ENCODE assay signal across 1 cellular context in the genomic region with DNA sequence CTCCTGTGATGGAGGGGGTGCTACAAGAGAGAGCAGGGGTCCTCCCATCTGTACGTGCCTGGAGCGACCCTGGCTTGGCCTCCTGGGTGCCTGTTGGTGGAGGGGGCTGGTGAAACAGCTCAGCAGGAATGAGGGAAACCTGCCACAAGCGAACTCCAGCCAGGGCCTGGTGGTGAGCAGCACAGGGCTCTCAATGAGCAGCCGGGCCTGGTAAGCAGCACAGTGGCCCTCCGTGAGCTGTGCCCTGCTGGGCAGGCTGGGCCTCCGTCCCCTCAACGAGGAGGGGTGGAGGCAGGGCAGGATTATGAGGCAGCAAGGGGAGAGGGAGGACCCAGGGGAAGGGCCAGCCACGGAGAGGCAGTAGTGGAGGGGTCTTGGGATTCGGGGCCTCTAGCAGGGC.
TF ChIP-seq lines count a peak whose summit lies in the region.

No MANE protein-coding gene starts in this region.

TF ChIP-seq in H1, 55 proteins besides CTCF, POLR2A, EP300 and RAD21 (continued from another document):
- no peak for TF ChIP-seq ZNF274 (IDR thresholded peaks at IDR 0.05; ENCODE audit: borderline replicate concordance, extremely low read depth, low read length)
- TF ChIP-seq SP2 (IDR thresholded peaks at IDR 0.05; ENCODE audit: low read length), result no peak
- no peak for TF ChIP-seq MAFK (IDR thresholded peaks at IDR 0.05; ENCODE audit: low read depth, low read length)
- no peak for TF ChIP-seq SIRT6 (IDR thresholded peaks at IDR 0.05; ENCODE audit: low read length)
- TF ChIP-seq BACH1 (IDR thresholded peaks at IDR 0.05; ENCODE audit: low read length), result no peak
- TF ChIP-seq CREB1 (IDR thresholded peaks at IDR 0.05), result no peak
- TF ChIP-seq NRF1 (IDR thresholded peaks at IDR 0.05; ENCODE audit: low read depth, low read length), result no peak
- TF ChIP-seq RNF2 (IDR thresholded peaks at IDR 0.05; ENCODE audit: borderline replicate concordance, low read depth, low read length, missing control alignments, poor library complexity, severe bottlenecking), result no peak
- TF ChIP-seq CHD1 (IDR thresholded peaks at IDR 0.05; ENCODE audit: low read depth, low read length), result no peak
- TF ChIP-seq SRF (IDR thresholded peaks at IDR 0.05; ENCODE audit: low read depth, low read length), result no peak
- TF ChIP-seq CBX8 (IDR thresholded peaks at IDR 0.05; ENCODE audit: borderline replicate concordance, low read depth, low read length), result no peak
- no peak for TF ChIP-seq RBBP5 (IDR thresholded peaks at IDR 0.05; ENCODE audit: borderline replicate concordance, low read depth, low read length)
- TF ChIP-seq RXRA (IDR thresholded peaks at IDR 0.05; ENCODE audit: insufficient read depth, low read depth, low read length), result no peak
- no peak for TF ChIP-seq HDAC2 (IDR thresholded peaks at IDR 0.05; ENCODE audit: borderline replicate concordance in 1 of 2, low read depth in 2 of 2, low read length in 2 of 2)
